In genomic region chr10:120480848-120481247, GRCh38 we compare ENCODE assay signal across 24 cellular contexts. TPM values are rescaled to one million over a fixed set of nuclear protein-coding genes. Genes with fewer than 3 reads are reported as not detected.
"Had no signal": no experiment of that assay in that cellular context is flagged by ENCODE, and none has a peak within 500 bp of the region (broad histone marks: within the 10 kb centered on the region; RNA-seq: fewer than 3 reads in every experiment).

No MANE protein-coding gene starts in this region.

- H3K27me3 ChIP-seq: esophagus squamous epithelium, neutrophil, right atrium auricular region, stomach, thyroid gland had no signal

- H3K36me3 Mint-ChIP-seq: naive thymus-derived CD8-positive, alpha-beta T cell had no signal

- H3K4me3 Mint-ChIP-seq: immature natural killer cell; naive thymus-derived CD8-positive, alpha-beta T cell; nephron progenitor cell had no signal

- H3K27ac ChIP-seq: esophagus squamous epithelium, lower lobe of right lung, neutrophil, prostate gland, right atrium auricular region, stomach, thyroid gland had no signal

- H3K4me1 Mint-ChIP-seq: immature natural killer cell; naive thymus-derived CD8-positive, alpha-beta T cell; nephron progenitor cell had no signal

- H3K4me3 ChIP-seq: esophagus squamous epithelium, lower lobe of right lung, prostate gland, right atrium auricular region, smooth muscle cell, stomach, thyroid gland had no signal

- H3K9me3 ChIP-seq: esophagus squamous epithelium, lower lobe of right lung, neutrophil, prostate gland, right atrium auricular region, thyroid gland had no signal

- H3K4me2 ChIP-seq: smooth muscle cell had no signal

- H3K4me1 ChIP-seq: lower lobe of right lung, prostate gland, right atrium auricular region, thyroid gland had no signal

- H3K27ac Mint-ChIP-seq: immature natural killer cell; naive thymus-derived CD8-positive, alpha-beta T cell; nephron progenitor cell had no signal

- ATAC-seq: left colon; left ventricle myocardium superior; lower lobe of right lung; naive thymus-derived CD8-positive, alpha-beta T cell; sciatic nerve had no signal

- DNase-seq: effector memory CD4-positive, alpha-beta T cell; esophagus squamous epithelium; hypothalamus; immature natural killer cell; islet precursor cell; left colon; left ventricle myocardium superior; lower lobe of right lung; naive thymus-derived CD8-positive, alpha-beta T cell; nephron progenitor cell; stimulated activated CD4-positive, alpha-beta T cell treated with anti-CD3 and anti-CD28 coated beads, Interleukin-12 subunit alpha, Interleukin-12 subunit beta, amount 100 ng/mL, for 4 hours; stimulated activated CD4-positive, alpha-beta T cell treated with anti-CD3 and anti-CD28 coated beads, Interleukin-1b, Interleukin-23, amount 100 ng/mL, for 48 hours; stimulated activated CD4-positive, alpha-beta T cell treated with anti-CD3 and anti-CD28 coated beads, Interleukin-4, amount 100 ng/mL, for 1 hour; stimulated activated CD8-positive, alpha-beta memory T cell treated with anti-CD3 and anti-CD28 coated beads, Interleukin-4, amount 100 ng/mL, for 48 hours; stimulated activated naive CD4-positive, alpha-beta T cell treated with Interleukin-2 at 50 U/mL for 16 hours; stomach; thyroid gland; trophoblast cell had no signal

- H3K36me3 ChIP-seq: esophagus squamous epithelium, lower lobe of right lung, neutrophil, prostate gland, right atrium auricular region, stomach, thyroid gland had no signal

RNA-seq across cellular contexts. Expression of gene PLPP4, which starts 23.8 kb away (rescaled TPM):
- total RNA-seq: left ventricle myocardium superior; lower lobe of right lung; mesenteric fat pad; naive thymus-derived CD8-positive, alpha-beta T cell; right atrium auricular region; stomach had no signal
- polyA plus RNA-seq: immature natural killer cell; naive thymus-derived CD8-positive, alpha-beta T cell; stomach had no signal
